Comparison of ENCODE assay signal across 18 cellular contexts in genomic region chr5:174454464-174454863, GRCh38.
DNase-seq lines count a peak whose midpoint lies in the region; ATAC-seq and TF ChIP-seq lines count a peak whose summit lies in the region.
"Had no signal": no experiment of that assay in that cellular context is flagged by ENCODE, and none has a peak within 500 bp of the region (broad histone marks: within the 10 kb centered on the region; RNA-seq: fewer than 3 reads in every experiment).

No MANE protein-coding gene starts in this region.

- peak overlapping the region; percentile 98 for H3K27ac ChIP-seq in parathyroid adenoma
- H3K27ac ChIP-seq: adrenal gland, testis had no signal

- DNase-seq in activated naive CD4-positive, alpha-beta T cell treated with anti-CD3 and anti-CD28 coated beads, Interleukin-2, amount 50 U/mL, for 72 hours (ENCODE audit: low spot score in 2 of 2), result no peak
- no peak for DNase-seq in activated naive CD4-positive, alpha-beta T cell (lab: John Stamatoyannopoulos, UW)
- DNase-seq in M059J (ENCODE audit: low read depth), result peak; percentile 84
- peak; percentile 17 for DNase-seq in activated CD8-positive, alpha-beta T cell treated with anti-CD3 and anti-CD28 coated beads for 36 hours
- no peak for DNase-seq in germinal center (ENCODE audit: low spot score)
- no peak for DNase-seq in activated effector memory CD4-positive, alpha-beta T cell treated with Interleukin-2 at 50 U/mL for 16 hours
- DNase-seq: activated CD4-positive, alpha-beta T cell treated with anti-CD3 and anti-CD28 coated beads, Interleukin-2, amount 50 U/mL, for 4 hours; adrenal gland; cortex of kidney; KBM-7; NCI-H2029; NCI-H2227 treated with DMSO at 0.1 percent for 48 hours; NCI-H774; testis had no signal

- peaks cover 67% of the 10 kb centered on the region for H3K4me1 ChIP-seq in parathyroid adenoma
- H3K4me1 ChIP-seq: adrenal gland, HAP-1, testis had no signal

- peaks cover 17% of the 10 kb centered on the region for H3K4me1 Mint-ChIP-seq in activated CD8-positive, alpha-beta T cell treated with anti-CD3 and anti-CD28 coated beads for 36 hours (ENCODE audit: low read depth)
- H3K4me1 Mint-ChIP-seq: stimulated activated memory B cell treated with anti-CD40 and anti-IgM and Interleukin-4, amounts not matched to agents 10 μg/mL and 1 μg/mL and 100 μg/mL, for 72 hours had no signal

- TF ChIP-seq CTCF in activated CD8-positive, alpha-beta T cell treated with anti-CD3 and anti-CD28 coated beads for 36 hours (IDR thresholded peaks at IDR 0.05), result no peak
- no peak for TF ChIP-seq CTCF in parathyroid adenoma (IDR thresholded peaks at IDR 0.05)

- peak overlapping the region; percentile 25 for H3K4me3 Mint-ChIP-seq in activated CD8-positive, alpha-beta T cell treated with anti-CD3 and anti-CD28 coated beads for 36 hours
- H3K4me3 Mint-ChIP-seq: stimulated activated memory B cell treated with anti-CD40 and anti-IgM and Interleukin-4, amounts not matched to agents 10 μg/mL and 1 μg/mL and 100 μg/mL, for 72 hours had no signal

- intact Hi-C loops in activated CD8-positive, alpha-beta T cell treated with anti-CD3 and anti-CD28 coated beads for 36 hours (cut with micrococcal nuclease), result no loop called here

- no peaks in the 10 kb centered on the region for H3K27me3 ChIP-seq in parathyroid adenoma (ENCODE audit: control insufficient read depth, insufficient read depth, low read length)
- H3K27me3 ChIP-seq: adrenal gland, testis had no signal

- no peaks in the 10 kb centered on the region for H3K9me3 ChIP-seq in parathyroid adenoma (ENCODE audit: control insufficient read depth, low read length)
- H3K9me3 ChIP-seq: adrenal gland, HAP-1, testis had no signal

- POLR2A ChIA-PET in activated CD8-positive, alpha-beta T cell treated with anti-CD3 and anti-CD28 coated beads for 36 hours (lab: Charles Lee), result no interaction called here

- CTCF ChIA-PET in activated CD8-positive, alpha-beta T cell treated with anti-CD3 and anti-CD28 coated beads for 36 hours (lab: Charles Lee), result no interaction called here

- no peaks in the 10 kb centered on the region for H3K36me3 ChIP-seq in parathyroid adenoma (ENCODE audit: control insufficient read depth, insufficient read depth, low read length)
- H3K36me3 ChIP-seq: adrenal gland, HAP-1 had no signal

- H3K4me2 ChIP-seq in parathyroid adenoma (ENCODE audit: low read length), result peak overlapping the region; percentile 25

- ATAC-seq in activated naive CD4-positive, alpha-beta T cell treated with anti-CD3 and anti-CD28 coated beads, Interleukin-2, amount 50 U/mL, for 72 hours, result peak; percentile 43 to 58
- peak; percentile 80 for ATAC-seq in activated CD8-positive, alpha-beta T cell treated with anti-CD3 and anti-CD28 coated beads for 36 hours
- no peak for ATAC-seq in GM21360 (IDR thresholded peaks at IDR 0.05; ENCODE audit: unreplicated experiment)
- ATAC-seq: stimulated activated memory B cell treated with anti-CD40 and anti-IgM and Interleukin-4, amounts not matched to agents 10 μg/mL and 1 μg/mL and 100 μg/mL, for 72 hours had no signal

- no peak overlapping the region for H3K27ac Mint-ChIP-seq in activated naive CD4-positive, alpha-beta T cell treated with anti-CD3 and anti-CD28 coated beads, Interleukin-2, amount 50 U/mL, for 72 hours
- no peak overlapping the region for H3K27ac Mint-ChIP-seq in activated CD8-positive, alpha-beta T cell treated with anti-CD3 and anti-CD28 coated beads for 36 hours
- H3K27ac Mint-ChIP-seq: stimulated activated memory B cell treated with anti-CD40 and anti-IgM and Interleukin-4, amounts not matched to agents 10 μg/mL and 1 μg/mL and 100 μg/mL, for 72 hours had no signal

- no peaks in the 10 kb centered on the region for H3K27me3 Mint-ChIP-seq in activated CD8-positive, alpha-beta T cell treated with anti-CD3 and anti-CD28 coated beads for 36 hours

- H3K79me2 ChIP-seq in parathyroid adenoma, result no peaks in the 10 kb centered on the region

- no peak overlapping the region for H3K9ac ChIP-seq in parathyroid adenoma

- no peaks in the 10 kb centered on the region for H3K36me3 Mint-ChIP-seq in activated naive CD4-positive, alpha-beta T cell treated with anti-CD3 and anti-CD28 coated beads, Interleukin-2, amount 50 U/mL, for 72 hours
- no peaks in the 10 kb centered on the region for H3K36me3 Mint-ChIP-seq in activated CD8-positive, alpha-beta T cell treated with anti-CD3 and anti-CD28 coated beads for 36 hours (ENCODE audit: low read depth)
- H3K36me3 Mint-ChIP-seq: stimulated activated memory B cell treated with anti-CD40 and anti-IgM and Interleukin-4, amounts not matched to agents 10 μg/mL and 1 μg/mL and 100 μg/mL, for 72 hours had no signal

- H3K4me3 ChIP-seq in parathyroid adenoma (ENCODE audit: low read depth, low read length), result peak overlapping the region; percentile 11
- H3K4me3 ChIP-seq: adrenal gland, HAP-1, testis had no signal

- H2AFZ ChIP-seq in parathyroid adenoma, result peak overlapping the region; percentile 35

- peaks cover 0 to 4% of the 10 kb centered on the region in 2 donors for H3K9me3 Mint-ChIP-seq in activated naive CD4-positive, alpha-beta T cell treated with anti-CD3 and anti-CD28 coated beads, Interleukin-2, amount 50 U/mL, for 72 hours
- peaks cover 3% of the 10 kb centered on the region for H3K9me3 Mint-ChIP-seq in activated CD8-positive, alpha-beta T cell treated with anti-CD3 and anti-CD28 coated beads for 36 hours

Comparison
In these comparisons a context has a peak if more than half of its experiments do, and no peak if none do; other contexts are left out.
1. DNase-seq: peak in M059J (single experiment) and activated CD8-positive, alpha-beta T cell treated with anti-CD3 and anti-CD28 coated beads for 36 hours (single experiment); none in activated naive CD4-positive, alpha-beta T cell treated with anti-CD3 and anti-CD28 coated beads, Interleukin-2, amount 50 U/mL, for 72 hours (0 of 2), activated naive CD4-positive, alpha-beta T cell (0 of 4), germinal center (single experiment) and activated effector memory CD4-positive, alpha-beta T cell treated with Interleukin-2 at 50 U/mL for 16 hours (single experiment).